ENCODE assay signal across 13 cellular contexts in the genomic region with DNA sequence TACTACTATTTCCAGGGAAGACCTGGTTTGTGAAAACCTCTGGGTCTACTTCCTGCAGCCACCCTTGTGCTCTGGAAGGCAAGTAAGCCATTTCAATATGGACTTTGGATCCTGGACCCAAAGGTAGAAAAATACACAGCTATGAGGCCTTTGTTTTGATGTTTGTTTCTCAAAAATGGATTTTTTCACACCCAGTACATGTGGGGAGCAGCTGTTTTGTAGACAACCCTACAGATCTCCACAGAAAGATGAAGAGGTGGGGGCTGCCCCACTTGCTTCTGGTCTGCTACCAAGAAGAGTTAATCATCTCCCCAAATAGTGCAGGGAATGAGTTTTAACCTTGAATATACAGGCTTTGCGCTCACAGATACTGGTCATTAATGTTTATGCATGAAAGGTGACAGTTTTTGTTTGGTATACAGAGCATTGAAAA. TPM values are rescaled to one million over a fixed set of nuclear protein-coding genes. Genes with fewer than 3 reads are reported as not detected.
DNase-seq lines count a peak whose midpoint lies in the region; ATAC-seq and TF ChIP-seq lines count a peak whose summit lies in the region.
"Had no signal": no experiment of that assay in that cellular context is flagged by ENCODE, and none has a peak within 500 bp of the region (broad histone marks: within the 10 kb centered on the region; RNA-seq: fewer than 3 reads in every experiment).

No MANE protein-coding gene starts in this region.

- peak; percentile 67 for ATAC-seq in GM19025 (IDR thresholded peaks at IDR 0.05; ENCODE audit: low read depth, unreplicated experiment)
- ATAC-seq in HG02678 (IDR thresholded peaks at IDR 0.05; ENCODE audit: unreplicated experiment) = peak; percentile 66
- ATAC-seq in HG03571 (IDR thresholded peaks at IDR 0.05; ENCODE audit: unreplicated experiment) = peak; percentile 75

- H3K27me3 ChIP-seq in DOHH2 (ENCODE audit: control insufficient read depth, low read length) (no peaks in the 10 kb centered on the region), neuronal stem cell (ENCODE audit: control insufficient read depth in 3 of 3, insufficient read depth in 3 of 3, low read depth in 1 of 3, low read length in 3 of 3) (no peaks in the 10 kb centered on the region)
- H3K27me3 ChIP-seq: BLaER1 treated with 17β-estradiol and CSF1 and Interleukin-3, amounts not matched to agents 10 nM and 100 nM; neutrophil had no signal

- no CpG with 5 or more reads among the region's 1 CpG for WGBS in neuronal stem cell (ENCODE audit: extremely low coverage in 2 of 2, insufficient read length in 2 of 2, insufficient replicate concordance in 1 of 2), 2 donors

- H2AFZ ChIP-seq in neuronal stem cell (ENCODE audit: low read length) = no peak overlapping the region

- peak overlapping the region; percentile 57 for H3K4me2 ChIP-seq in DOHH2 (ENCODE audit: low read length)
- H3K4me2 ChIP-seq in neuronal stem cell (ENCODE audit: insufficient read depth, low read length, poor library complexity, severe bottlenecking) = no peak overlapping the region
- H3K4me2 ChIP-seq: BLaER1 treated with 17β-estradiol and CSF1 and Interleukin-3, amounts not matched to agents 10 nM and 100 nM had no signal

- H3K4me1 ChIP-seq in DOHH2 (ENCODE audit: control insufficient read depth, low read length) (peaks cover 74% of the 10 kb centered on the region), neuronal stem cell (ENCODE audit: control insufficient read depth in 2 of 2, insufficient read depth in 1 of 2, low read depth in 1 of 2, low read length in 2 of 2) (no peaks in the 10 kb centered on the region)

- H3K36me3 ChIP-seq in DOHH2 (ENCODE audit: control insufficient read depth, low read length) = no peaks in the 10 kb centered on the region
- H3K36me3 ChIP-seq in neuronal stem cell (replicated peaks in 1 of 2; ENCODE audit: control insufficient read depth in 2 of 2, insufficient read depth in 2 of 2, low read length in 2 of 2) = no peaks in the 10 kb centered on the region
- H3K36me3 ChIP-seq: BLaER1 treated with 17β-estradiol and CSF1 and Interleukin-3, amounts not matched to agents 10 nM and 100 nM; neutrophil had no signal

- H2BK15ac ChIP-seq in neuronal stem cell (ENCODE audit: low read length) = no peak overlapping the region

- H2BK5ac ChIP-seq in neuronal stem cell (ENCODE audit: low read length) = no peak overlapping the region

- H3F3A ChIP-seq in DOHH2 (ENCODE audit: control insufficient read depth, insufficient read depth) = peaks cover 13% of the 10 kb centered on the region

- H3K14ac ChIP-seq in neuronal stem cell (ENCODE audit: low read length) = no peak overlapping the region

- TF ChIP-seq CTCF in DOHH2 (IDR thresholded peaks at IDR 0.05; ENCODE audit: low read depth, low read length, poor library complexity, severe bottlenecking) = no peak

- H3K27ac ChIP-seq in DOHH2 (ENCODE audit: low read depth, low read length) (peak overlapping the region; percentile 48), neuronal stem cell (replicated peaks; ENCODE audit: low read length) (no peak overlapping the region)
- H3K27ac ChIP-seq: BLaER1 treated with 17β-estradiol and CSF1 and Interleukin-3, amounts not matched to agents 10 nM and 100 nM; neutrophil had no signal

- H3K9me3 ChIP-seq in DOHH2 (ENCODE audit: control insufficient read depth, insufficient read depth, low read length) = no peaks in the 10 kb centered on the region
- H3K9me3 ChIP-seq in neuronal stem cell (replicated peaks in 1 of 2; ENCODE audit: control insufficient read depth in 2 of 2, insufficient read depth in 1 of 2, low read depth in 1 of 2, low read length in 2 of 2) = no peaks in the 10 kb centered on the region
- H3K9me3 ChIP-seq: BLaER1 treated with 17β-estradiol and CSF1 and Interleukin-3, amounts not matched to agents 10 nM and 100 nM; neutrophil had no signal

- H3K18ac ChIP-seq in neuronal stem cell (ENCODE audit: low read length) = no peak overlapping the region

- no peak overlapping the region for H2BK120ac ChIP-seq in neuronal stem cell (ENCODE audit: low read depth, low read length)

- no peaks in the 10 kb centered on the region for H3K79me1 ChIP-seq in neuronal stem cell (ENCODE audit: low read depth, low read length)

- H3K79me2 ChIP-seq in DOHH2 (ENCODE audit: control insufficient read depth, low read length) = no peaks in the 10 kb centered on the region

- H4K91ac ChIP-seq in neuronal stem cell (ENCODE audit: low read depth, low read length, poor library complexity) = no peak overlapping the region

- H3K4me3 ChIP-seq in DOHH2 (ENCODE audit: low read length) (peak overlapping the region; percentile 20), neuronal stem cell (ENCODE audit: low read length in 2 of 2) (no peak overlapping the region)
- H3K4me3 ChIP-seq: BLaER1 treated with 17β-estradiol and CSF1 and Interleukin-3, amounts not matched to agents 10 nM and 100 nM had no signal

- H2AK5ac ChIP-seq in neuronal stem cell (ENCODE audit: low read depth, low read length) = no peak overlapping the region

- H3K4ac ChIP-seq in neuronal stem cell (ENCODE audit: low read length) = no peak overlapping the region

- H3K23ac ChIP-seq in neuronal stem cell (ENCODE audit: low read depth, low read length, poor library complexity) = no peak overlapping the region

- DNase-seq in neuronal stem cell (ENCODE audit: low spot score) = no peak
- DNase-seq in DMS 273 (lab: John Stamatoyannopoulos, UW; ENCODE audit: unreplicated experiment) = no peak
- DNase-seq in NCI-H510A (lab: John Stamatoyannopoulos, UW) = no peak
- DNase-seq in amygdala (lab: John Stamatoyannopoulos, UW) = no peak
- DNase-seq: activated T-cell treated with anti-CD3 and anti-CD28 coated beads, Interleukin-2, amount 50 U/mL, for 1 hour; NCI-H1092 treated with DMSO at 0.1 percent for 48 hours; SHP77 treated with DMSO at 0.1 percent for 48 hours had no signal

- no peak overlapping the region for H4K8ac ChIP-seq in neuronal stem cell (ENCODE audit: low read depth, low read length)

- H4K20me1 ChIP-seq in DOHH2 (ENCODE audit: control insufficient read depth, insufficient read depth, low read depth, low read length) = no peaks in the 10 kb centered on the region
- H4K20me1 ChIP-seq: BLaER1 treated with 17β-estradiol and CSF1 and Interleukin-3, amounts not matched to agents 10 nM and 100 nM had no signal

- H3K9ac ChIP-seq in neuronal stem cell (ENCODE audit: low read depth, low read length, poor library complexity) = no peak overlapping the region
- H3K9ac ChIP-seq: BLaER1 treated with 17β-estradiol and CSF1 and Interleukin-3, amounts not matched to agents 10 nM and 100 nM had no signal

- H3K9me2 ChIP-seq in DOHH2 (replicated peaks; ENCODE audit: control insufficient read depth, low read length) = no peaks in the 10 kb centered on the region

- no peak overlapping the region for H2BK12ac ChIP-seq in neuronal stem cell (ENCODE audit: low read length)

RNA-seq across cellular contexts. Expression of gene ZNF281, which starts 29.2 kb away (rescaled TPM):
- 25.4 TPM for polyA plus RNA-seq in neuronal stem cell (2013, experiment 1 of 2)
- 26.0 TPM for polyA plus RNA-seq in neuronal stem cell (2013, experiment 2 of 2)
